18 cellular contexts compared by ENCODE assay signal in the genomic region with DNA sequence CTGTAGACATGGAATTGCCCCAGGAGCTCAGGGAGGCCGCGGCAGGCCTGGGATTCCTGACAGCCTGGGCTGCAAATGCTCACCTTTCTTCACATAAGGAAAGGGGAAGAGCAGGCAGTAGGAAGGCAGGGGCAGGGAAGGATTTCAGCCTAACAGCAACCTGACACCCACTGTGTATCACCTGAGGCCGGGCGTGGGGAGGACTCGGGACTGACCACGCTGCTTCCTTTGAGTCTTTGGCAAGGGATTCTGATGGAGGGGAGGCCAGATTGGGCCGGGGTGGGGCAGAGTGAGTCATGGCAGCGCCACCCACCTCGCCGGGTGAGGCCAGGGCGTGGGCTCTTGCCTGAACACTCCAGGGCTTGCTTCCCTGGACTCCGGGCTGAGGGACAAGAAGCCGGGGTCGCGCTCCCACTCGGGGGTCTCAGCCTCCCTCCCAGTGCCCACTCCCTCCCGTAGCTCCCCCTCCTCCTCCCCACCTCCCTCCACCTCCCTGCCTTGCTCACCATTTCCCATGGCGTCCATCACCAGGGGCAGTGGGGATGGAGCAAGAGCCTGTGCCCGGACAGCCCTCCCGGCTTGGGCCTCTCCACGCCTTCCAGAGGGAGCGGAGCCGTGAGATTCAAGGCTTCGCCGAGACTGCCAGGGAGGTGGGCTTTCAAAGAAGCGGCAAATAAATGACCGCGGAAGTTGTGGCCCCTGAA.
DNase-seq lines count a peak whose midpoint lies in the region; ATAC-seq and TF ChIP-seq lines count a peak whose summit lies in the region.
"Had no signal": no experiment of that assay in that cellular context is flagged by ENCODE, and none has a peak within 500 bp of the region (broad histone marks: within the 10 kb centered on the region; RNA-seq: fewer than 3 reads in every experiment).

No MANE protein-coding gene starts in this region.

- H3K9me3 ChIP-seq in transverse colon (no peaks in the 10 kb centered on the region), stomach (peaks cover 0 to 13% (median 4%) of the 10 kb centered on the region in 4 donors)

- TF ChIP-seq EP300 in transverse colon (IDR thresholded peaks at IDR 0.05; ENCODE audit: low read depth) (no peak), stomach (IDR thresholded peaks at IDR 0.05) (no peak)

- no peaks in the 10 kb centered on the region for H3K36me3 ChIP-seq in ACC112 (ENCODE audit: insufficient read depth, low read length)
- H3K36me3 ChIP-seq in transverse colon: no peaks in the 10 kb centered on the region
- no peaks in the 10 kb centered on the region for H3K36me3 ChIP-seq in stomach
- H3K36me3 ChIP-seq: lower lobe of right lung, spleen, tibial artery had no signal

- WGBS in transverse colon (ENCODE audit: low coverage in 1 of 2), 2 donors: 59 to 60% methylated on average over 1 to 28 of the region's 28 CpGs
- WGBS in stomach, 5 donors: 46 to 60% (median 49%) methylated on average over 18 to 28 of the region's 28 CpGs

- no peaks in the 10 kb centered on the region for H3K79me2 ChIP-seq in ACC112 (ENCODE audit: control insufficient read depth, insufficient read depth, low read length, unreplicated experiment)

- H3K27me3 ChIP-seq in ACC112 (ENCODE audit: insufficient read depth, low read length) (peaks cover 16% of the 10 kb centered on the region), transverse colon (peaks cover 8% of the 10 kb centered on the region), stomach (peaks cover 0 to 42% (median 10%) of the 10 kb centered on the region in 3 donors)

- TF ChIP-seq CTCF in transverse colon (IDR thresholded peaks at IDR 0.05) (no peak), stomach (IDR thresholded peaks at IDR 0.05) (no peak)

- DNase-seq in LoVo (ENCODE audit: low spot score): peak; percentile 29
- DNase-seq in cerebellum (ENCODE audit: low spot score): peak; percentile 24
- peak; percentile 67 for DNase-seq in mesenteric fat pad (ENCODE audit: low spot score)
- DNase-seq in NCI-H1092 (lab: John Stamatoyannopoulos, UW): no peak
- no peak for DNase-seq in transverse colon
- DNase-seq in stomach: no peak
- DNase-seq: activated CD4-positive, CD25-positive, alpha-beta regulatory T cell; activated effector memory CD4-positive, alpha-beta T cell treated with anti-CD3 and anti-CD28 coated beads, Interleukin-2, amount 50 U/mL, for 16 hours; HCEC 1CT; lower lobe of right lung; naive thymus-derived CD8-positive, alpha-beta T cell; NCI-H2029; NCI-H526 treated with DMSO at 0.1 percent for 48 hours; spleen; T-helper 2 cell; tibial artery had no signal

- H3K4me3 ChIP-seq in ACC112 (ENCODE audit: low read depth, low read length): peak overlapping the region; percentile 59
- no peak overlapping the region for H3K4me3 ChIP-seq in transverse colon
- no peak overlapping the region for H3K4me3 ChIP-seq in stomach
- H3K4me3 ChIP-seq: lower lobe of right lung, spleen had no signal

- H3K4me1 ChIP-seq in ACC112 (ENCODE audit: control insufficient read depth, insufficient read depth, low read length, unreplicated experiment) (no peaks in the 10 kb centered on the region), transverse colon (no peaks in the 10 kb centered on the region), stomach (no peaks in the 10 kb centered on the region)
- H3K4me1 ChIP-seq: lower lobe of right lung, spleen, tibial artery had no signal

- no peak for TF ChIP-seq POLR2A in transverse colon (IDR thresholded peaks at IDR 0.05)
- no peak for TF ChIP-seq POLR2A in stomach (IDR thresholded peaks at IDR 0.05)

- no peak overlapping the region for H3K27ac ChIP-seq in ACC112 (ENCODE audit: low read depth, low read length)
- no peak overlapping the region for H3K27ac ChIP-seq in transverse colon
- no peak overlapping the region for H3K27ac ChIP-seq in stomach
- H3K27ac ChIP-seq: lower lobe of right lung, spleen, tibial artery had no signal

- intact Hi-C loops in transverse colon (cut with DNase I; ENCODE audit: low total_unique reads): no loop called here
- intact Hi-C loops in stomach (cut with DNase I; ENCODE audit: low total_unique reads): no loop called here

- no peak for ATAC-seq in HG02938 (IDR thresholded peaks at IDR 0.05; ENCODE audit: unreplicated experiment)
- ATAC-seq: naive thymus-derived CD8-positive, alpha-beta T cell had no signal

- in situ Hi-C loops in transverse colon (cut with MboI; ENCODE audit: low pct_ligation_motif_present in 1 of 4, low pct_unique_long_range_greater_than_20kb in 1 of 4, low sequenced_read_pairs in 3 of 4): no loop called here

- H2AFZ ChIP-seq in ACC112 (ENCODE audit: low read length, unreplicated experiment): no peak overlapping the region

Comparison
In these comparisons a context has a peak if more than half of its experiments do, and no peak if none do; other contexts are left out.
1. DNase-seq: peak in LoVo (single experiment), cerebellum (single experiment) and mesenteric fat pad (single experiment); none in NCI-H1092 (single experiment), transverse colon (single experiment) and stomach (single experiment).